Comparison of ENCODE assay signal across 13 cellular contexts in the genomic region with DNA sequence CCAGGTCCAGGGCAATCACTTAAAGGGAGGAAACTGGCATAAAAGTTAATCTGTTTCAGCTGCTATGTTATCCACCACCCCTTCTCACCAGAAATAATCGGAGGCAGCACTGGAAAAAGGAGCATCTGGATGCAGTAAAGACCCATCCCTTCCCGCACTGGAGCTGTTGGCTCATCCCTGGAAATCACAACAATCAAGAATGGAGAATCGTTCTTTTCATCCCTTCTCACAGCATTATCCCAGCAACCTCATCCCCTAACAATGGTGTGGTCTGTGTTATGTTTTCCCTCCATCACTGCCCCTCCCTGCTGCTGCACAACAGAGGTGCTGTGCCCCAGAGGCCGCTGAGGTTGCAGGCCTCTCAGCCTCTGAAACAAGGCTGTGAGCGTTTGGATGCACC.
DNase-seq lines count a peak whose midpoint lies in the region; ATAC-seq and TF ChIP-seq lines count a peak whose summit lies in the region.
"Had no signal": no experiment of that assay in that cellular context is flagged by ENCODE, and none has a peak within 500 bp of the region (broad histone marks: within the 10 kb centered on the region; RNA-seq: fewer than 3 reads in every experiment).

No MANE protein-coding gene starts in this region.

- H3K27ac ChIP-seq in KOPT-K1 (ENCODE audit: low read depth, low read length, poor library complexity, severe bottlenecking), result peak overlapping the region; percentile 92
- H3K27ac ChIP-seq in neuronal stem cell (replicated peaks; ENCODE audit: low read length), result peak overlapping the region; percentile 68
- H3K27ac ChIP-seq in esophagus muscularis mucosa (replicated peaks in 1 of 4), result peak overlapping the region in 2 of 4 donors; percentile 16 to 57
- H3K27ac ChIP-seq: colonic mucosa, VCaP had no signal

- no peak overlapping the region for H3K23ac ChIP-seq in neuronal stem cell (ENCODE audit: low read depth, low read length, poor library complexity)

- H4K8ac ChIP-seq in neuronal stem cell (ENCODE audit: low read depth, low read length), result no peak overlapping the region

- H3K27me3 ChIP-seq in neuronal stem cell (ENCODE audit: control insufficient read depth in 3 of 3, insufficient read depth in 3 of 3, low read depth in 1 of 3, low read length in 3 of 3), result no peaks in the 10 kb centered on the region
- H3K27me3 ChIP-seq in esophagus muscularis mucosa, result no peaks in the 10 kb centered on the region
- H3K27me3 ChIP-seq: colonic mucosa had no signal

- peak overlapping the region; percentile 58 for H2AFZ ChIP-seq in neuronal stem cell (ENCODE audit: low read length)

- no peak overlapping the region for H3K4me2 ChIP-seq in neuronal stem cell (ENCODE audit: insufficient read depth, low read length, poor library complexity, severe bottlenecking)

- intact Hi-C loops in esophagus muscularis mucosa (cut with DNase I), result no loop called here

- H3K36me3 Mint-ChIP-seq in endothelial cell (ENCODE audit: low read depth, unreplicated experiment), result no peaks in the 10 kb centered on the region

- ATAC-seq in HG02678 (IDR thresholded peaks at IDR 0.05; ENCODE audit: unreplicated experiment) (no peak), GM18909 (IDR thresholded peaks at IDR 0.05; ENCODE audit: poor library complexity, unreplicated experiment) (no peak)

- no CpG with 5 or more reads among the region's 5 CpGs for WGBS in neuronal stem cell (ENCODE audit: extremely low coverage in 2 of 2, insufficient read length in 2 of 2, insufficient replicate concordance in 1 of 2), 2 donors
- WGBS in esophagus muscularis mucosa, result 54% methylated on average over 5 of the region's 5 CpGs

- H3K4me1 Mint-ChIP-seq in endothelial cell (ENCODE audit: unreplicated experiment), result peaks cover 57% of the 10 kb centered on the region

- in situ Hi-C loops in GM13976 (cut with MboI; ENCODE audit: low sequenced_read_pairs, unreplicated experiment), result no loop called here

- no peak overlapping the region for H2BK12ac ChIP-seq in neuronal stem cell (ENCODE audit: low read length)

- no peak overlapping the region for H3K18ac ChIP-seq in neuronal stem cell (ENCODE audit: low read length)

- H2BK5ac ChIP-seq in neuronal stem cell (ENCODE audit: low read length), result no peak overlapping the region

- no peak overlapping the region for H2AK5ac ChIP-seq in neuronal stem cell (ENCODE audit: low read depth, low read length)

- H3K14ac ChIP-seq in neuronal stem cell (ENCODE audit: low read length), result no peak overlapping the region

- H3K4me3 ChIP-seq in AG10803 (ENCODE audit: low read length), result no peak overlapping the region
- no peak overlapping the region for H3K4me3 ChIP-seq in neuronal stem cell (ENCODE audit: low read length in 2 of 2)
- H3K4me3 ChIP-seq in esophagus muscularis mucosa, result no peak overlapping the region
- H3K4me3 ChIP-seq: colonic mucosa had no signal

- H3K27ac Mint-ChIP-seq in endothelial cell (ENCODE audit: unreplicated experiment), result peak overlapping the region; percentile 89
- H3K27ac Mint-ChIP-seq: activated T-helper 1 cell treated with anti-CD3 and anti-CD28 coated beads, Interleukin-12 subunit alpha, Interleukin-12 subunit beta, Interleukin-2, Interleukin-4 antibody, amounts not matched to agents 30 ng/mL and 10 ng/mL and 1 ng/mL, durations not matched to agents 14 hours and 24 hours and 36 hours had no signal

- H3K4me3 Mint-ChIP-seq in endothelial cell (ENCODE audit: unreplicated experiment), result peak overlapping the region; percentile 31
- H3K4me3 Mint-ChIP-seq: activated T-helper 1 cell treated with anti-CD3 and anti-CD28 coated beads, Interleukin-12 subunit alpha, Interleukin-12 subunit beta, Interleukin-2, Interleukin-4 antibody, amounts not matched to agents 30 ng/mL and 10 ng/mL and 1 ng/mL, durations not matched to agents 14 hours and 24 hours and 36 hours; CD14-positive monocyte had no signal

- TF ChIP-seq EP300 in esophagus muscularis mucosa (IDR thresholded peaks at IDR 0.05), result no peak

- no peak for TF ChIP-seq POLR2A in esophagus muscularis mucosa (IDR thresholded peaks at IDR 0.05; ENCODE audit: low read depth)

- H4K91ac ChIP-seq in neuronal stem cell (ENCODE audit: low read depth, low read length, poor library complexity), result no peak overlapping the region

- no peaks in the 10 kb centered on the region for H3K79me1 ChIP-seq in neuronal stem cell (ENCODE audit: low read depth, low read length)

- H3K9me3 Mint-ChIP-seq in endothelial cell (ENCODE audit: unreplicated experiment), result no peaks in the 10 kb centered on the region

- DNase-seq in AG10803 (ENCODE audit: low read depth) (peak; percentile 55), endothelial cell (ENCODE audit: low spot score) (no peak), neuronal stem cell (ENCODE audit: low spot score) (peak; percentile 20), esophagus muscularis mucosa (ENCODE audit: extremely low spot score) (no peak), GM13976 (ENCODE audit: low spot score) (no peak)
- DNase-seq: colonic mucosa, NCI-H1930 had no signal

- no peak overlapping the region for H2BK15ac ChIP-seq in neuronal stem cell (ENCODE audit: low read length)

- H3K27me3 Mint-ChIP-seq in endothelial cell (ENCODE audit: unreplicated experiment), result peaks cover 12% of the 10 kb centered on the region

- H3K9me3 ChIP-seq in KOPT-K1 (ENCODE audit: insufficient read depth, low read length, poor library complexity, severe bottlenecking) (peaks cover 3% of the 10 kb centered on the region), neuronal stem cell (replicated peaks in 1 of 2; ENCODE audit: control insufficient read depth in 2 of 2, insufficient read depth in 1 of 2, low read depth in 1 of 2, low read length in 2 of 2) (peaks cover 0 to 6% of the 10 kb centered on the region in 2 donors), esophagus muscularis mucosa (no peaks in the 10 kb centered on the region)
- H3K9me3 ChIP-seq: colonic mucosa had no signal

- no peak overlapping the region for H3K9ac ChIP-seq in neuronal stem cell (ENCODE audit: low read depth, low read length, poor library complexity)

- no peak overlapping the region for H2BK120ac ChIP-seq in neuronal stem cell (ENCODE audit: low read depth, low read length)

- no peaks in the 10 kb centered on the region for H3K36me3 ChIP-seq in KOPT-K1 (ENCODE audit: insufficient read depth, low read length)
- no peaks in the 10 kb centered on the region for H3K36me3 ChIP-seq in neuronal stem cell (replicated peaks in 1 of 2; ENCODE audit: control insufficient read depth in 2 of 2, insufficient read depth in 2 of 2, low read length in 2 of 2)
- no peaks in the 10 kb centered on the region for H3K36me3 ChIP-seq in esophagus muscularis mucosa
- H3K36me3 ChIP-seq: colonic mucosa had no signal

- no peak overlapping the region for H3K4ac ChIP-seq in neuronal stem cell (ENCODE audit: low read length)

- TF ChIP-seq CTCF in AG10803 (conservative IDR thresholded peaks at IDR 0.05; ENCODE audit: low read length) (no peak), endothelial cell (IDR thresholded peaks at IDR 0.05; ENCODE audit: unreplicated experiment) (no peak), esophagus muscularis mucosa (IDR thresholded peaks at IDR 0.05) (no peak), GM13976 (IDR thresholded peaks at IDR 0.05; ENCODE audit: borderline replicate concordance, control extremely low read depth, extremely low read depth, insufficient read depth, missing control alignments) (no peak)

- H3K4me1 ChIP-seq in neuronal stem cell (ENCODE audit: control insufficient read depth in 2 of 2, insufficient read depth in 1 of 2, low read depth in 1 of 2, low read length in 2 of 2), result peaks cover 11 to 16% of the 10 kb centered on the region in 2 donors
- H3K4me1 ChIP-seq in esophagus muscularis mucosa, result peaks cover 33 to 43% (median 35%) of the 10 kb centered on the region in 4 donors

Comparison
In these comparisons a context has a peak if more than half of its experiments do, and no peak if none do; other contexts are left out.
1. DNase-seq: peak in AG10803 (single experiment) and neuronal stem cell (single experiment); none in endothelial cell (single experiment), esophagus muscularis mucosa (single experiment) and GM13976 (single experiment).